8 cellular contexts compared by ENCODE assay signal in the genomic region with DNA sequence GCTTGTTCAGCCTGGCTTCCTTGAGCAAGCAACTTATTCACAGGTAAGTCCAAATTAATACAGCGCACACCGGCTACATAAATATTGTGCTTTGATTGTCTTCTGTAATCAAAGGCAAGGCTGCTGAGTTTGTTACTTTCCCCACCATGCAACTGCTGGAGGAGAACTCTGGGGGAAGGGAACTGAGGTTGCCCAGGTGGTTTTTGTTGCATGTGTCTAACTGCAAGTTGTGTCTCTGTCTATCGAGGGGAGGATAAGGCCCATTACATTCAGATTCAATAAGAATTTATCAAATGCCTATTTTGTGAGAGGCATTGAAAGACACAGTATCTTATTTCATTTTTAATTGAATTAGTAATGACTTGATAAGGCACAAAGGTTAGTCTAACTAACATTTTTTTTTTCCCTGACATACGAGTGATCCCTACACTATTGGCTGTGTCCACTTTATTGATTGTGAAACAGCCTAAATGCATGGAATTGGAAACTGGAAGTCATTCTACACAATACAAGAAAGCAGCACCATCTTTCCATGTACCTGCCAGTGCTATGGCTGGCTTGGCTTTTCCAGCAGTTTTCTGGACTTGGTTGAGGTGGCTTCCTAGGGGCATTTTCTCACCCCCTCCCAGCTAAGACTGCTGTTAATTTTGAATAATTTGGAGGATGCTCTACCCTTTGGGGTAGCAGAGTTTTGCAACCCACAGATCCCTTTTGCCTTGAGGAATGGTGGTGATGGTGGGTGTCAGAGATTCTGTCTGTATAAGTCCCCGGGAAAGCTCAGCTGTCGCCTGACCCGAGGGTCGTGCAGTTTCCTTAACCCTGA. TPM values are rescaled to one million over a fixed set of nuclear protein-coding genes. Genes with fewer than 3 reads are reported as not detected.
DNase-seq lines count a peak whose midpoint lies in the region; ATAC-seq and TF ChIP-seq lines count a peak whose summit lies in the region.

No MANE protein-coding gene starts in this region.

- no TSS peak for BruUV-seq in OCI-LY7 (replicated peaks; lab: Mats Ljungman, UMichigan)

- H4K20me1 ChIP-seq in OCI-LY7 (ENCODE audit: insufficient read depth, low read length): peaks cover 9% of the 10 kb centered on the region; the same call in 1 of the 2 replicates

- no peak for TF ChIP-seq CTCF in OCI-LY7 (conservative IDR thresholded peaks at IDR 0.05; ENCODE audit: low read length)
- no peak for TF ChIP-seq CTCF in endothelial cell (IDR thresholded peaks at IDR 0.05; ENCODE audit: unreplicated experiment)
- no peak for TF ChIP-seq CTCF in neutrophil (IDR thresholded peaks at IDR 0.05)

- peaks cover 20% of the 10 kb centered on the region for H3K4me1 ChIP-seq in CD8-positive, alpha-beta memory T cell (ENCODE audit: insufficient read depth, low read length)
- peaks cover 34% of the 10 kb centered on the region for H3K4me1 ChIP-seq in OCI-LY7 (ENCODE audit: insufficient read depth, low read length, poor library complexity, severe bottlenecking)
- H3K4me1 ChIP-seq in neutrophil (ENCODE audit: control insufficient read depth in 1 of 2, insufficient read depth in 1 of 2, low read depth in 1 of 2, low read length in 1 of 2): peaks cover 25 to 35% of the 10 kb centered on the region in 2 experiments

- no peak for ATAC-seq in HG03175 (IDR thresholded peaks at IDR 0.05; ENCODE audit: unreplicated experiment)
- no peak for ATAC-seq in activated naive CD4-positive, alpha-beta T cell treated with anti-CD3 and anti-CD28 coated beads, Interleukin-2, amount 50 U/mL, for 72 hours

- H3K9me3 Mint-ChIP-seq in CD8-positive, alpha-beta memory T cell: peaks cover 0 to 3% (median 0%) of the 10 kb centered on the region in 5 donors
- H3K9me3 Mint-ChIP-seq in endothelial cell (ENCODE audit: unreplicated experiment): no peaks in the 10 kb centered on the region
- H3K9me3 Mint-ChIP-seq in activated naive CD4-positive, alpha-beta T cell treated with anti-CD3 and anti-CD28 coated beads, Interleukin-2, amount 50 U/mL, for 72 hours: no peaks in the 10 kb centered on the region

- peak overlapping the region; percentile 78; the same call in 1 of the 2 replicates for H2AFZ ChIP-seq in OCI-LY7 (ENCODE audit: low read length)

- peak overlapping the region; percentile 83 for H3K27ac ChIP-seq in CD8-positive, alpha-beta memory T cell (ENCODE audit: low read depth, low read length)
- H3K27ac ChIP-seq in OCI-LY7 (ENCODE audit: low read depth, low read length, poor library complexity, severe bottlenecking) (peak overlapping the region; percentile 64), neutrophil (peak overlapping the region; percentile 86)

- H3K4me3 Mint-ChIP-seq in CD8-positive, alpha-beta memory T cell: peak overlapping the region; percentile 91 to 100 (median 96)
- H3K4me3 Mint-ChIP-seq in endothelial cell (ENCODE audit: unreplicated experiment): peak overlapping the region; percentile 94

- H3K4me3 ChIP-seq in CD8-positive, alpha-beta memory T cell (ENCODE audit: low read length): peak overlapping the region; percentile 94
- H3K4me3 ChIP-seq in OCI-LY7 (ENCODE audit: low read depth, low read length, poor library complexity, severe bottlenecking): peak overlapping the region; percentile 79
- peak overlapping the region; percentile 92 to 97 for H3K4me3 ChIP-seq in neutrophil (ENCODE audit: low read depth in 1 of 2, low read length in 1 of 2)

- no peaks in the 10 kb centered on the region for H3K27me3 ChIP-seq in CD8-positive, alpha-beta memory T cell (ENCODE audit: insufficient read depth, low read length, poor library complexity, severe bottlenecking)
- H3K27me3 ChIP-seq in neutrophil: peaks cover 16% of the 10 kb centered on the region

- H3K4me2 ChIP-seq in OCI-LY7 (ENCODE audit: low read length): peak overlapping the region; percentile 80

- intact Hi-C loops in OCI-LY7 (cut with micrococcal nuclease; ENCODE audit: unreplicated experiment): loop anchor here (2.0 to 10.0 kb wide), 11 partner anchors 23 to 651 kb away; a partner anchor contains a TSS

- H3K9me2 ChIP-seq in OCI-LY7 (ENCODE audit: insufficient read depth, low read length): no peaks in the 10 kb centered on the region

- POLR2A ChIA-PET in CD8-positive, alpha-beta memory T cell (lab: Charles Lee): interaction anchor here (0.5 to 1.8 kb wide), 6 partner anchors 16 to 148 kb away, joined by 3 to 10 read pairs (median 4); no protein-coding TSS in a partner anchor
- POLR2A ChIA-PET in OCI-LY7 (lab: Charles Lee): no interaction called here

- no peaks in the 10 kb centered on the region for H3K27me3 Mint-ChIP-seq in CD8-positive, alpha-beta memory T cell
- H3K27me3 Mint-ChIP-seq in endothelial cell (ENCODE audit: unreplicated experiment): peaks cover 4% of the 10 kb centered on the region

- H3K36me3 ChIP-seq in CD8-positive, alpha-beta memory T cell (ENCODE audit: insufficient read depth, low read length): no peaks in the 10 kb centered on the region
- no peaks in the 10 kb centered on the region; the same call in 1 of the 2 replicates for H3K36me3 ChIP-seq in OCI-LY7 (ENCODE audit: insufficient read depth, low read length)
- H3K36me3 ChIP-seq in neutrophil: no peaks in the 10 kb centered on the region

- H3K4me1 Mint-ChIP-seq in CD8-positive, alpha-beta memory T cell: peaks cover 29 to 42% (median 37%) of the 10 kb centered on the region in 3 donors
- peaks cover 9% of the 10 kb centered on the region for H3K4me1 Mint-ChIP-seq in endothelial cell (ENCODE audit: unreplicated experiment)

- H3K27ac Mint-ChIP-seq in CD8-positive, alpha-beta memory T cell: peak overlapping the region; percentile 56 to 95 (median 88)
- peak overlapping the region; percentile 81 for H3K27ac Mint-ChIP-seq in endothelial cell (ENCODE audit: unreplicated experiment)
- peak overlapping the region in 1 of 2 donors; percentile 91 for H3K27ac Mint-ChIP-seq in activated naive CD4-positive, alpha-beta T cell treated with anti-CD3 and anti-CD28 coated beads, Interleukin-2, amount 50 U/mL, for 72 hours

- CTCF ChIA-PET in CD8-positive, alpha-beta memory T cell (lab: Charles Lee): interaction anchor here (0.7 to 2.4 kb wide), 10 partner anchors 11 to 189 kb away, joined by 3 to 9 read pairs (median 5); no protein-coding TSS in a partner anchor
- CTCF ChIA-PET in OCI-LY7 (lab: Charles Lee; ENCODE audit: unreplicated experiment): no interaction called here

- DNase-seq in CD8-positive, alpha-beta memory T cell: no peak
- DNase-seq in OCI-LY7 (ENCODE audit: low spot score) (peak; percentile 39), endothelial cell (ENCODE audit: low spot score) (no peak), activated gamma-delta T cell treated with Interleukin-2 at 50 U/mL for 16 hours (no peak), SW480 (ENCODE audit: low spot score) (no peak)
- no peak for DNase-seq in activated naive CD4-positive, alpha-beta T cell treated with anti-CD3 and anti-CD28 coated beads, Interleukin-2, amount 50 U/mL, for 72 hours (ENCODE audit: low spot score in 2 of 2)

- peaks cover 38% of the 10 kb centered on the region for H3K79me2 ChIP-seq in OCI-LY7 (ENCODE audit: insufficient read depth, low read depth, low read length)

- H3K9me3 ChIP-seq in CD8-positive, alpha-beta memory T cell (ENCODE audit: low read length): no peaks in the 10 kb centered on the region
- H3K9me3 ChIP-seq in OCI-LY7 (ENCODE audit: low read length) (peaks cover 3% of the 10 kb centered on the region; the same call in 1 of the 2 replicates), neutrophil (peaks cover 3% of the 10 kb centered on the region)

- peaks cover 0 to 26% (median 0%) of the 10 kb centered on the region in 3 donors for H3K36me3 Mint-ChIP-seq in CD8-positive, alpha-beta memory T cell
- peaks cover 3% of the 10 kb centered on the region for H3K36me3 Mint-ChIP-seq in endothelial cell (ENCODE audit: low read depth, unreplicated experiment)
- peaks cover 15 to 34% of the 10 kb centered on the region in 2 donors for H3K36me3 Mint-ChIP-seq in activated naive CD4-positive, alpha-beta T cell treated with anti-CD3 and anti-CD28 coated beads, Interleukin-2, amount 50 U/mL, for 72 hours

RNA-seq across cellular contexts. Expression of a gene that starts 0.9 kb away (rescaled TPM):
- 10 to 100 TPM; 47.8 to 51.5 TPM for total RNA-seq in CD8-positive, alpha-beta memory T cell
- 76.8 TPM for polyA plus RNA-seq in CD8-positive, alpha-beta memory T cell
- total RNA-seq in OCI-LY7 (2014; rRNA removed; shearing (Covaris generic)): 35.8 and 41.6 TPM in 2 replicates
- total RNA-seq in OCI-LY7 (2022) (15.2 and 16.8 TPM in 2 replicates), endothelial cell (ENCODE audit: unreplicated experiment) (11.8 TPM)
- total RNA-seq in activated naive CD4-positive, alpha-beta T cell treated with anti-CD3 and anti-CD28 coated beads, Interleukin-2, amount 50 U/mL, for 72 hours: 10 to 100 TPM; 20.0 to 40.0 TPM
